In the genomic region with DNA sequence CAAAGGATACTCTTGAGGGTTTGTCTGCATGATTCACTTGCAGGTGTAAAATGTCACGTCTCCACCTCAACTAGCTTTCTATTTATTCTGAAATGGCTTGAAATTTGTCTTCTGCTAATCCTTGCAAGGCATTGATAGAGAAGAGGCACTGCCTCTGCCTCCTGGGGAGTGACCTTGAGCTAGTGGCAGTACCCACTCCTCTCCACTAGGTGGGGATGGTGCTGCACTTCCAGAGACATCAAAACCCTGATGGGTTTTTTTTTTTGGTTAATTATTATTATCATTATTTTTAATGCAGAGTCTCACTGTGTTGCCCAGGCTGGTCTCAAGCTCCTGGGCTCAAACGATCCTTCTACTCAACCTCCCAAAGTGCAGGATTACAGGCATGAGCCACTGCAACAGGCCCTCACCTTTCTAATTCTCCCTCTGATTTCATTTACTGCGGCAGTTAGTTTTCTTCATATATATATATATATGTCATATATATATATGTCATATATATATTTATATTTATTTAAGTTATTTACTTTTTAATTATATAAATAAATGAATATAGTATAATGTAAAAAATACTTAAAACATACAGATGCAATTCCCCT, we compare ENCODE assay signal across 8 cellular contexts.
DNase-seq lines count a peak whose midpoint lies in the region; ATAC-seq and TF ChIP-seq lines count a peak whose summit lies in the region.

No MANE protein-coding gene starts in this region.

- H3K9me3 ChIP-seq in PC-3 (ENCODE audit: low read length) (no peaks in the 10 kb centered on the region), osteoblast (ENCODE audit: low read depth, low read length) (no peaks in the 10 kb centered on the region)

- H3K4me2 ChIP-seq in PC-3 (ENCODE audit: low read length) (no peak overlapping the region), osteoblast (ENCODE audit: insufficient read depth, low read length) (no peak overlapping the region)

- POLR2A ChIA-PET in PC-3 (lab: Charles Lee; ENCODE audit: unreplicated experiment) = no interaction called here

- no peaks in the 10 kb centered on the region for H3K36me3 ChIP-seq in PC-3 (ENCODE audit: low read depth, low read length)
- H3K36me3 ChIP-seq in osteoblast (ENCODE audit: insufficient read depth, low read length) = no peaks in the 10 kb centered on the region

- ATAC-seq in HG03039 (IDR thresholded peaks at IDR 0.05; ENCODE audit: unreplicated experiment) (peak; percentile 52), PC-3 (peak; percentile 70)

- H3K79me2 ChIP-seq in PC-3 (ENCODE audit: low read length) = no peaks in the 10 kb centered on the region
- no peaks in the 10 kb centered on the region for H3K79me2 ChIP-seq in osteoblast (ENCODE audit: insufficient read depth, low read length)

- peak; percentile 53 for DNase-seq in NCI-H2227 (lab: John Stamatoyannopoulos, UW; ENCODE audit: unreplicated experiment)
- DNase-seq in NCI-H2227 treated with DMSO at 0.1 percent for 48 hours (lab: John Stamatoyannopoulos, UW) = no peak
- DNase-seq in PC-3 = peak; percentile 78
- DNase-seq in activated T-helper 1 cell treated with Interleukin-2 at 50 U/mL for 16 hours (ENCODE audit: low read depth) = peak; percentile 22
- peak; percentile 43 for DNase-seq in fibroblast of the conjunctiva (ENCODE audit: low read depth)
- DNase-seq in osteoblast (ENCODE audit: insufficient read length, low spot score, missing footprints) = peak; percentile 94
- DNase-seq in ureter (ENCODE audit: low spot score) = peak; percentile 59

- intact Hi-C loops in PC-3 (cut with micrococcal nuclease) = loop anchor here (1.0 to 10.0 kb wide), 2 partner anchors 125 to 1693 kb away; no protein-coding TSS in a partner anchor

- peak; percentile 83 for TF ChIP-seq CTCF in PC-3 (conservative IDR thresholded peaks at IDR 0.05; ENCODE audit: low read depth, low read length)
- peak; percentile 91 for TF ChIP-seq CTCF in osteoblast (IDR thresholded peaks at IDR 0.05; ENCODE audit: extremely low read depth, low read depth, low read length)

- no peak overlapping the region for H3K9ac ChIP-seq in PC-3 (ENCODE audit: low read length)

- H4K20me1 ChIP-seq in PC-3 (ENCODE audit: low read length) = no peaks in the 10 kb centered on the region
- H4K20me1 ChIP-seq in osteoblast (ENCODE audit: insufficient read depth, low read length) = no peaks in the 10 kb centered on the region

- H3K9me2 ChIP-seq in PC-3 (replicated peaks; ENCODE audit: low read length) = no peaks in the 10 kb centered on the region

- H3K27me3 ChIP-seq in PC-3 (ENCODE audit: low read length) = peaks cover 20% of the 10 kb centered on the region
- H3K27me3 ChIP-seq in osteoblast (ENCODE audit: insufficient read depth, low read length) = no peaks in the 10 kb centered on the region

- H3K27ac ChIP-seq in PC-3 (ENCODE audit: low read length) = no peak overlapping the region
- H3K27ac ChIP-seq in osteoblast (ENCODE audit: low read depth, low read length) = no peak overlapping the region

- no peaks in the 10 kb centered on the region for H3F3A ChIP-seq in PC-3 (ENCODE audit: low read length, unreplicated experiment)

- no TSS peak for BruUV-seq in PC-3 (replicated peaks; lab: Mats Ljungman, UMichigan)

- no peak overlapping the region for H3K4me3 ChIP-seq in PC-3 (ENCODE audit: low read length)
- H3K4me3 ChIP-seq in osteoblast (ENCODE audit: insufficient read depth, low read length) = no peak overlapping the region

- no peaks in the 10 kb centered on the region for H3K4me1 ChIP-seq in PC-3 (ENCODE audit: insufficient read depth, low read length)
- H3K4me1 ChIP-seq in osteoblast (ENCODE audit: insufficient read depth, low read length) = no peaks in the 10 kb centered on the region

- H2AFZ ChIP-seq in PC-3 (ENCODE audit: low read length) (no peak overlapping the region), osteoblast (ENCODE audit: low read length) (no peak overlapping the region)

- CTCF ChIA-PET in PC-3 (lab: Charles Lee) = interaction anchor here (0.6 to 2.4 kb wide), 6 partner anchors 16 to 1477 kb away, joined by 3 to 10 read pairs (median 4); no protein-coding TSS in a partner anchor
